Comparison of ENCODE assay signal across 1 cellular context in genomic region chr22:42688241-42688913, GRCh38.
TF ChIP-seq lines count a peak whose summit lies in the region.

No MANE protein-coding gene starts in this region.

TF ChIP-seq in HepG2, 621 proteins besides CTCF, POLR2A, EP300 and RAD21 (continued from another document and continues in another):
- no peak for TF ChIP-seq ZBED4 (CRISPR knock-in tag; IDR thresholded peaks at IDR 0.05; ENCODE audit: borderline replicate concordance)
- TF ChIP-seq TBX2 (CRISPR knock-in tag; IDR thresholded peaks at IDR 0.05; ENCODE audit: borderline replicate concordance), result peak; percentile 67
- no peak for TF ChIP-seq ZNF468 (CRISPR knock-in tag; IDR thresholded peaks at IDR 0.05)
- peak; percentile 55; the same call in 1 of the 2 replicates for TF ChIP-seq ZNF281 (CRISPR knock-in tag; IDR thresholded peaks at IDR 0.05; ENCODE audit: borderline replicate concordance)
- no peak for TF ChIP-seq TEF (CRISPR knock-in tag; IDR thresholded peaks at IDR 0.05)
- peak; percentile 22; the same call in 1 of the 2 replicates for TF ChIP-seq MED1 (CRISPR knock-in tag; IDR thresholded peaks at IDR 0.05)
- TF ChIP-seq NRL (CRISPR knock-in tag; IDR thresholded peaks at IDR 0.05; ENCODE audit: borderline replicate concordance), result no peak
- TF ChIP-seq NFAT5 (CRISPR knock-in tag; IDR thresholded peaks at IDR 0.05), result no peak
- peak; percentile 35 for TF ChIP-seq FOSL2 (CRISPR knock-in tag; IDR thresholded peaks at IDR 0.05)
- TF ChIP-seq E2F5 (CRISPR knock-in tag; conservative IDR thresholded peaks at IDR 0.05), result no peak
- TF ChIP-seq NFE2 (CRISPR knock-in tag; IDR thresholded peaks at IDR 0.05), result no peak
- 0 out of 4 replicates have a peak, but pooled peaks of 1 of the 2 experiments have one; percentile 26 for TF ChIP-seq KLF16 (CRISPR knock-in tag; IDR thresholded peaks at IDR 0.05)
- no peak for TF ChIP-seq ZSCAN5A (CRISPR knock-in tag; IDR thresholded peaks at IDR 0.05; ENCODE audit: borderline replicate concordance)
- no peak for TF ChIP-seq SOX6 (IDR thresholded peaks at IDR 0.05)
- peak; percentile 62 for TF ChIP-seq SOX6 (CRISPR knock-in tag; IDR thresholded peaks at IDR 0.05)
- TF ChIP-seq HDAC2 (CRISPR knock-in tag; IDR thresholded peaks at IDR 0.05), result peak; percentile 43; the same call in 1 of the 2 replicates
- TF ChIP-seq RFX1 (IDR thresholded peaks at IDR 0.05), result no peak
- no peak for TF ChIP-seq RNF2 (conservative IDR thresholded peaks at IDR 0.05; ENCODE audit: low read depth)
- TF ChIP-seq ESRRA (CRISPR knock-in tag; IDR thresholded peaks at IDR 0.05; ENCODE audit: low read depth), result no peak
- no peak for TF ChIP-seq DRAP1 (CRISPR knock-in tag; IDR thresholded peaks at IDR 0.05)
- TF ChIP-seq ATF7 (IDR thresholded peaks at IDR 0.05), result no peak
- no peak for TF ChIP-seq ATF7 (CRISPR knock-in tag; IDR thresholded peaks at IDR 0.05)
- TF ChIP-seq SIN3B (IDR thresholded peaks at IDR 0.05; ENCODE audit: low read length), result no peak
- no peak for TF ChIP-seq ZNF556 (CRISPR knock-in tag; IDR thresholded peaks at IDR 0.05; ENCODE audit: borderline replicate concordance)
- TF ChIP-seq E2F1 (CRISPR knock-in tag; IDR thresholded peaks at IDR 0.05), result no peak
- TF ChIP-seq ZNF207 (IDR thresholded peaks at IDR 0.05; ENCODE audit: borderline replicate concordance), result no peak
- no peak for TF ChIP-seq GATAD1 (CRISPR knock-in tag; IDR thresholded peaks at IDR 0.05)
- TF ChIP-seq ZHX1 (CRISPR knock-in tag; IDR thresholded peaks at IDR 0.05; ENCODE audit: low read depth), result no peak
- TF ChIP-seq FOXP1 (IDR thresholded peaks at IDR 0.05), result no peak
- no peak for TF ChIP-seq FOXP1 (CRISPR knock-in tag; IDR thresholded peaks at IDR 0.05)
- TF ChIP-seq PATZ1 (CRISPR knock-in tag; IDR thresholded peaks at IDR 0.05), result peak; percentile 95
- no peak for TF ChIP-seq HMG20B (CRISPR knock-in tag; conservative IDR thresholded peaks at IDR 0.05)
- TF ChIP-seq NONO (IDR thresholded peaks at IDR 0.05), result no peak
- 0 out of 2 replicates have a peak, but pooled peaks have one; percentile 37 for TF ChIP-seq NONO (CRISPR knock-in tag; conservative IDR thresholded peaks at IDR 0.05)
- peak; percentile 16 for TF ChIP-seq TEAD3 (CRISPR knock-in tag; optimal IDR thresholded peaks at IDR 0.05; ENCODE audit: borderline replicate concordance)
- no peak for TF ChIP-seq ARHGAP35 (CRISPR knock-in tag; IDR thresholded peaks at IDR 0.05; ENCODE audit: borderline replicate concordance)
- no peak for TF ChIP-seq IKZF4 (CRISPR knock-in tag; IDR thresholded peaks at IDR 0.05; ENCODE audit: borderline replicate concordance, low read depth, not compliant biosample characterization)
